Comparison of ENCODE assay signal across 8 cellular contexts in genomic region chr2:26786207-26787023, GRCh38. TPM values are rescaled to one million over a fixed set of nuclear protein-coding genes. Genes with fewer than 3 reads are reported as not detected.
DNase-seq lines count a peak whose midpoint lies in the region; ATAC-seq, FAIRE-seq and TF ChIP-seq lines count a peak whose summit lies in the region.

No MANE protein-coding gene starts in this region.

- H3K36me3 Mint-ChIP-seq in endothelial cell (ENCODE audit: low read depth, unreplicated experiment) (peaks cover 6% of the 10 kb centered on the region), natural killer cell (no peaks in the 10 kb centered on the region)

- DNase-seq in AG04450 (ENCODE audit: low read depth, low spot score) (no peak), SJSA1 (ENCODE audit: low read depth in 1 of 2, low spot score in 2 of 2) (peak in 1 of 2 experiments; percentile 39), endothelial cell (ENCODE audit: low spot score) (peak; percentile 26), natural killer cell (no peak), D721Med (ENCODE audit: insufficient read length, low spot score) (no peak), globus pallidus (ENCODE audit: low spot score) (no peak)

- H3K4me3 ChIP-seq in AG04450 (ENCODE audit: low read depth, low read length) (peak overlapping the region; percentile 76), SJSA1 (peak overlapping the region; percentile 62)

- TF ChIP-seq CTCF in AG04450 (IDR thresholded peaks at IDR 0.05; ENCODE audit: low read depth, low read length) (no peak), endothelial cell (IDR thresholded peaks at IDR 0.05; ENCODE audit: unreplicated experiment) (peak; percentile 13), natural killer cell (IDR thresholded peaks at IDR 0.05) (no peak), D721Med (IDR thresholded peaks at IDR 0.05; ENCODE audit: insufficient read depth, missing control alignments) (no peak)

- H3K27ac Mint-ChIP-seq in endothelial cell (ENCODE audit: unreplicated experiment) (peak overlapping the region; percentile 7), natural killer cell (no peak overlapping the region)

- CTCF ChIA-PET in AG04450 (lab: Charles Lee), result interaction anchor here (0.7 to 1.0 kb wide), 3 partner anchors 13 to 181 kb away, joined by 3 to 4 read pairs (median 3); no protein-coding TSS in a partner anchor

- H3K9me3 ChIP-seq in AG04450 (ENCODE audit: control insufficient read depth, insufficient read depth, low read length), result peaks cover 5% of the 10 kb centered on the region
- H3K9me3 ChIP-seq in SJSA1 (replicated peaks), result no peaks in the 10 kb centered on the region

- H3K4me1 ChIP-seq in SJSA1 (replicated peaks), result peaks cover 18% of the 10 kb centered on the region

- H3K4me3 Mint-ChIP-seq in endothelial cell (ENCODE audit: unreplicated experiment) (peak overlapping the region; percentile 81), natural killer cell (peak overlapping the region; percentile 83)

- H3K9me3 Mint-ChIP-seq in endothelial cell (ENCODE audit: unreplicated experiment) (no peaks in the 10 kb centered on the region), natural killer cell (no peaks in the 10 kb centered on the region)

- no peaks in the 10 kb centered on the region for H3K27me3 ChIP-seq in AG04450 (ENCODE audit: control insufficient read depth, insufficient read depth, low read length)
- no peaks in the 10 kb centered on the region for H3K27me3 ChIP-seq in SJSA1 (replicated peaks)

- ATAC-seq in GM18498 (IDR thresholded peaks at IDR 0.05; ENCODE audit: unreplicated experiment) (peak; percentile 17), HG02973 (IDR thresholded peaks at IDR 0.05; ENCODE audit: unreplicated experiment) (peak; percentile 3), natural killer cell (no peak)

- H3K36me3 ChIP-seq in SJSA1, result peaks cover 42% of the 10 kb centered on the region

- no peak overlapping the region for H3K27ac ChIP-seq in AG04450 (ENCODE audit: low read depth, low read length)
- H3K27ac ChIP-seq in SJSA1, result peak overlapping the region; percentile 67

- H3K4me1 Mint-ChIP-seq in endothelial cell (ENCODE audit: unreplicated experiment) (peaks cover 10% of the 10 kb centered on the region), natural killer cell (peaks cover 5 to 13% of the 10 kb centered on the region in 2 donors)

- FAIRE-seq in D721Med (lab: Jason Lieb, UNC), result no peak

- POLR2A ChIA-PET in AG04450 (lab: Yijun Ruan, JAX), result interaction anchor here (1.0 kb wide), 1 partner anchor 280 kb away, joined by 3 read pairs; no protein-coding TSS in a partner anchor

- H3K27me3 Mint-ChIP-seq in endothelial cell (ENCODE audit: unreplicated experiment) (no peaks in the 10 kb centered on the region), natural killer cell (ENCODE audit: low read depth in 2 of 2) (no peaks in the 10 kb centered on the region)

- intact Hi-C loops in natural killer cell (cut with micrococcal nuclease), result no loop called here

RNA-seq across cellular contexts. Expression of gene CENPA, which starts 0.6 kb away (rescaled TPM):
- 6.8 and 9.3 TPM in 2 replicates for polyA plus RNA-seq in AG04450 (2011; rRNA removed)
- polyA minus RNA-seq in AG04450 (2011; rRNA and poly(A)+ RNA removed), result 4.4 and 5.3 TPM in 2 replicates
- 17.9 and 42.8 TPM in 2 replicates for total RNA-seq in SJSA1 (2014; rRNA removed; shearing (Covaris generic))
- total RNA-seq in endothelial cell (ENCODE audit: unreplicated experiment) (3.9 TPM), natural killer cell (under 1 TPM; 0.38 to 0.52 (median 0.50) TPM)

RNA-seq across cellular contexts. Expression of gene SLC35F6, which starts 22.3 kb away (rescaled TPM):
- 31.4 and 38.8 TPM in 2 replicates for polyA plus RNA-seq in AG04450 (2011; rRNA removed)
- polyA minus RNA-seq in AG04450 (2011; rRNA and poly(A)+ RNA removed), result 78.9 and 99.2 TPM in 2 replicates
- 35.9 and 55.2 TPM in 2 replicates for total RNA-seq in SJSA1 (2014; rRNA removed; shearing (Covaris generic))
- 23.8 TPM for total RNA-seq in endothelial cell (ENCODE audit: unreplicated experiment)
- total RNA-seq in natural killer cell, result 10 to 100 TPM; 30.0 to 35.6 (median 30.4) TPM

Comparison
In these comparisons a context has a peak if more than half of its experiments do, and no peak if none do; other contexts are left out.
1. ATAC-seq: peak in GM18498 (single experiment) and HG02973 (single experiment); none in natural killer cell (0 of 3).